Comparison of ENCODE assay signal across 24 cellular contexts in genomic region chr4:138184881-138185280, GRCh38. TPM values are rescaled to one million over a fixed set of nuclear protein-coding genes. Genes with fewer than 3 reads are reported as not detected.
DNase-seq lines count a peak whose midpoint lies in the region; ATAC-seq, FAIRE-seq and TF ChIP-seq lines count a peak whose summit lies in the region.
"Had no signal": no experiment of that assay in that cellular context is flagged by ENCODE, and none has a peak within 500 bp of the region (broad histone marks: within the 10 kb centered on the region; RNA-seq: fewer than 3 reads in every experiment).

No MANE protein-coding gene starts in this region.

- no peaks in the 10 kb centered on the region for H3K9me3 Mint-ChIP-seq in mesothelial cell of epicardium
- H3K9me3 Mint-ChIP-seq: H9; T-helper 1 cell treated with Interleukin-12 subunit alpha and Interleukin-12 subunit beta and Interleukin-4 antibody, amounts not matched to agents 30 μg/mL and 1 μg/mL, for 36 hours had no signal

- intact Hi-C loops in A673 (cut with micrococcal nuclease; ENCODE audit: unreplicated experiment): loop anchor here (10.0 kb wide), 2 partner anchors 310 to 390 kb away; no protein-coding TSS in a partner anchor
- intact Hi-C loops in IMR-90 (cut with micrococcal nuclease): loop anchor here (5.0 kb wide), 4 partner anchors 312 to 687 kb away; no protein-coding TSS in a partner anchor
- intact Hi-C loops in endothelial cell of umbilical vein (cut with micrococcal nuclease): loop anchor here (5.0 kb wide), 4 partner anchors 323 to 497 kb away; no protein-coding TSS in a partner anchor
- intact Hi-C loops in aorta (cut with DNase I): loop anchor here (5.0 kb wide), 4 partner anchors 93 to 497 kb away; no protein-coding TSS in a partner anchor

- no peak overlapping the region for H3K4ac ChIP-seq in IMR-90 (ENCODE audit: low read depth, low read length)

- TF ChIP-seq POLR2A in IMR-90 (IDR thresholded peaks at IDR 0.05; ENCODE audit: low read depth, low read length) (no peak), endothelial cell of umbilical vein (IDR thresholded peaks at IDR 0.05; ENCODE audit: low read depth, low read length) (no peak)

- CTCF ChIA-PET in A673 (lab: Charles Lee): no interaction called here
- CTCF ChIA-PET in IMR-90 (lab: Yijun Ruan, JAX): no interaction called here
- CTCF ChIA-PET in endothelial cell of umbilical vein (lab: Charles Lee): interaction anchor here (1.4 to 5.3 kb wide), 4 partner anchors 94 to 686 kb away, joined by 4 to 82 read pairs (median 36); no protein-coding TSS in a partner anchor

- no peak overlapping the region for H3K23ac ChIP-seq in IMR-90 (ENCODE audit: low read depth, low read length)

- H2AFZ ChIP-seq in IMR-90 (replicated peaks; ENCODE audit: low read length, poor library complexity) (no peak overlapping the region), endothelial cell of umbilical vein (ENCODE audit: low read depth, low read length) (no peak overlapping the region)

- peaks cover 28% of the 10 kb centered on the region for H3K36me3 ChIP-seq in A673 (ENCODE audit: insufficient read depth, low read length, poor library complexity, severe bottlenecking)
- H3K36me3 ChIP-seq in IMR-90 (ENCODE audit: control insufficient read depth, insufficient read depth, low read length): peaks cover 15% of the 10 kb centered on the region
- peaks cover 0 to 30% of the 10 kb centered on the region in 2 experiments for H3K36me3 ChIP-seq in endothelial cell of umbilical vein (ENCODE audit: control insufficient read depth in 2 of 2, extremely low read depth in 1 of 2, insufficient read depth in 2 of 2, low read length in 2 of 2)
- no peaks in the 10 kb centered on the region for H3K36me3 ChIP-seq in aorta (ENCODE audit: control insufficient read depth in 1 of 2, insufficient read depth in 2 of 2, low read length in 1 of 2)
- H3K36me3 ChIP-seq: BLaER1 had no signal

- no peak overlapping the region for H3K18ac ChIP-seq in IMR-90 (ENCODE audit: low read depth, low read length)

- H4K20me1 ChIP-seq in IMR-90 (ENCODE audit: insufficient read depth, low read length) (no peaks in the 10 kb centered on the region), endothelial cell of umbilical vein (replicated peaks; ENCODE audit: control insufficient read depth, extremely low read depth, insufficient read depth, low read length) (peaks cover 2% of the 10 kb centered on the region)
- H4K20me1 ChIP-seq: BLaER1 had no signal

- H3K4me2 ChIP-seq in IMR-90 (ENCODE audit: low read depth, low read length) (no peak overlapping the region), endothelial cell of umbilical vein (ENCODE audit: insufficient read depth, low read length) (no peak overlapping the region)
- H3K4me2 ChIP-seq: BLaER1 had no signal

- peaks cover 64% of the 10 kb centered on the region for H3K79me2 ChIP-seq in endothelial cell of umbilical vein (ENCODE audit: control insufficient read depth, insufficient read depth, low read length)

- H3K27me3 Mint-ChIP-seq in mesothelial cell of epicardium (ENCODE audit: low read depth): no peaks in the 10 kb centered on the region
- H3K27me3 Mint-ChIP-seq: CD4-positive, alpha-beta memory T cell had no signal

- H3K4me3 Mint-ChIP-seq in mesothelial cell of epicardium: no peak overlapping the region
- H3K4me3 Mint-ChIP-seq: CD4-positive, alpha-beta memory T cell; H9; T-helper 1 cell treated with Interleukin-12 subunit alpha and Interleukin-12 subunit beta and Interleukin-4 antibody, amounts not matched to agents 30 μg/mL and 1 μg/mL, for 36 hours had no signal

- peaks cover 9 to 35% of the 10 kb centered on the region in 2 experiments; a peak in 3 of 4 replicates for H3K79me1 ChIP-seq in IMR-90 (ENCODE audit: low read depth in 1 of 2, low read length in 2 of 2)

- H2BK120ac ChIP-seq in IMR-90 (ENCODE audit: low read depth, low read length): peak overlapping the region; percentile 32; the same call in 1 of the 2 replicates

- no peaks in the 10 kb centered on the region for H3K36me3 Mint-ChIP-seq in mesothelial cell of epicardium
- H3K36me3 Mint-ChIP-seq: CD4-positive, alpha-beta memory T cell had no signal

- no peak overlapping the region for H2BK20ac ChIP-seq in IMR-90 (ENCODE audit: low read depth, low read length)

- ATAC-seq in IMR-90 (ENCODE audit: low read depth): no peak
- ATAC-seq in aorta (ENCODE audit: low FRiP score): no peak
- ATAC-seq: GM12878, PC-3 had no signal

- TF ChIP-seq CTCF in A673 (conservative IDR thresholded peaks at IDR 0.05; ENCODE audit: low read depth, low read length) (no peak), IMR-90 (conservative IDR thresholded peaks at IDR 0.05; ENCODE audit: low read depth, low read length) (no peak), endothelial cell of umbilical vein (IDR thresholded peaks at IDR 0.05; ENCODE audit: extremely low read depth in 1 of 2, insufficient read depth in 1 of 2, low read depth in 1 of 2, low read length in 2 of 2) (no peak), mesothelial cell of epicardium (IDR thresholded peaks at IDR 0.05; ENCODE audit: unreplicated experiment) (no peak)

- H4K91ac ChIP-seq in IMR-90 (ENCODE audit: insufficient read depth, low read depth, low read length): no peak overlapping the region

- H3K9me3 ChIP-seq in A673 (ENCODE audit: low read depth, low read length, poor library complexity, severe bottlenecking) (no peaks in the 10 kb centered on the region), IMR-90 (ENCODE audit: control insufficient read depth, insufficient read depth, low read length) (no peaks in the 10 kb centered on the region), endothelial cell of umbilical vein (replicated peaks; ENCODE audit: control insufficient read depth, insufficient read depth, low read length) (no peaks in the 10 kb centered on the region), aorta (ENCODE audit: control insufficient read depth, low read length) (no peaks in the 10 kb centered on the region)
- H3K9me3 ChIP-seq: BLaER1, MG63 had no signal

- no CpG with 5 or more reads among the region's 1 CpG for WGBS in IMR-90 (ENCODE audit: extremely low coverage in 2 of 2, insufficient read length in 1 of 2), 2 experiments
- 93 to 97% methylated on average over 1 of the region's 1 CpG for WGBS in aorta, 2 donors

- H3K27me3 ChIP-seq in A673 (replicated peaks; ENCODE audit: insufficient read depth, low read depth, low read length, poor library complexity) (no peaks in the 10 kb centered on the region), IMR-90 (ENCODE audit: control insufficient read depth, insufficient read depth, low read length) (no peaks in the 10 kb centered on the region), endothelial cell of umbilical vein (ENCODE audit: control insufficient read depth in 2 of 2, insufficient read depth in 2 of 2, low read length in 2 of 2) (no peaks in the 10 kb centered on the region), aorta (ENCODE audit: control insufficient read depth in 1 of 2, insufficient read depth in 2 of 2, low read length in 1 of 2) (no peaks in the 10 kb centered on the region)
- H3K27me3 ChIP-seq: BLaER1, MG63 had no signal

- H2AK5ac ChIP-seq in IMR-90 (ENCODE audit: low read depth, low read length): no peak overlapping the region; the same call in 1 of the 2 replicates

- H4K8ac ChIP-seq in IMR-90 (ENCODE audit: low read depth in 2 of 2, low read length in 2 of 2): no peak overlapping the region; a peak in 1 of 4 replicates

- H3K27ac ChIP-seq in A673 (ENCODE audit: low read depth, low read length, poor library complexity, severe bottlenecking) (no peak overlapping the region), IMR-90 (ENCODE audit: insufficient read depth, low read length) (no peak overlapping the region), endothelial cell of umbilical vein (ENCODE audit: insufficient read depth, low read depth, low read length) (no peak overlapping the region), aorta (ENCODE audit: low read depth in 1 of 2, low read length in 2 of 2) (no peak overlapping the region)
- H3K27ac ChIP-seq: BLaER1 had no signal

- H2BK5ac ChIP-seq in IMR-90 (ENCODE audit: low read depth, low read length, poor library complexity, severe bottlenecking): no peak overlapping the region

- H3K4me1 ChIP-seq in A673 (ENCODE audit: insufficient read depth, low read length, poor library complexity, severe bottlenecking) (peaks cover 31% of the 10 kb centered on the region), IMR-90 (ENCODE audit: control insufficient read depth, insufficient read depth, low read length) (peaks cover 8% of the 10 kb centered on the region; the same call in 1 of the 2 replicates), endothelial cell of umbilical vein (ENCODE audit: control insufficient read depth, extremely low read depth, insufficient read depth, low read length) (peaks cover 4% of the 10 kb centered on the region), aorta (ENCODE audit: control insufficient read depth in 1 of 2, insufficient read depth in 2 of 2, low read length in 2 of 2) (peaks cover 0 to 3% of the 10 kb centered on the region in 2 donors)

- peaks cover 40% of the 10 kb centered on the region for H3K4me1 Mint-ChIP-seq in mesothelial cell of epicardium
- H3K4me1 Mint-ChIP-seq: CD4-positive, alpha-beta memory T cell had no signal

- no peak for TF ChIP-seq RAD21 in IMR-90 (IDR thresholded peaks at IDR 0.05; ENCODE audit: low read length)

- peaks cover 10% of the 10 kb centered on the region; the same call in 1 of the 2 replicates for H3K9me1 ChIP-seq in IMR-90 (ENCODE audit: insufficient read depth, low read length)
- no peaks in the 10 kb centered on the region for H3K9me1 ChIP-seq in endothelial cell of umbilical vein (replicated peaks; ENCODE audit: control insufficient read depth, extremely low read depth, insufficient read depth, low read length)

- H2BK15ac ChIP-seq in IMR-90 (ENCODE audit: low read depth, low read length): no peak overlapping the region; the same call in 2 of the 3 replicates

- dilution Hi-C loops in IMR-90 (cut with HindIII; ENCODE audit: low sequenced_read_pairs, unreplicated experiment) (no loop called here), endothelial cell of umbilical vein (cut with MboI; ENCODE audit: extremely low pct_ligation_motif_present, low sequenced_read_pairs) (no loop called here)

- DNase-seq in A673 (ENCODE audit: low spot score) (peak; percentile 27), CD1c-positive myeloid dendritic cell (ENCODE audit: extremely low spot score) (peak; percentile 47), IMR-90 (no peak), endothelial cell of umbilical vein (ENCODE audit: low read depth, low spot score) (no peak), aorta (no peak), epidermal melanocyte (ENCODE audit: insufficient read length, low spot score) (no peak), mesothelial cell of epicardium (ENCODE audit: low spot score in 2 of 2, unreplicated experiment in 2 of 2) (no peak)
- DNase-seq in activated CD8-positive, alpha-beta memory T cell treated with anti-CD3 and anti-CD28 coated beads for 24 hours: no peak
- DNase-seq: ACHN; CD4-positive, alpha-beta memory T cell; DMS153; H9; Kasumi-1; MG63; NCI-H2029; NCI-H2171; NCI-H345; NCI-H524; NCI-H82; PC-3; Right ventricle myocardium superior had no signal

- POLR2A ChIA-PET in A673 (lab: Charles Lee; ENCODE audit: low non-redundant PET) (no interaction called here), IMR-90 (lab: Charles Lee; ENCODE audit: unreplicated experiment) (no interaction called here), endothelial cell of umbilical vein (lab: Charles Lee) (interaction anchor here (0.6 kb wide), 1 partner anchor 127 kb away, joined by 5 read pairs; no protein-coding TSS in a partner anchor)

- FAIRE-seq in endothelial cell of umbilical vein (lab: Jason Lieb, UNC): peak; percentile 12

- BruUV-seq in A673 (replicated peaks; lab: Mats Ljungman, UMichigan): no TSS peak
- no TSS peak for BruUV-seq in IMR-90 (replicated peaks; lab: Mats Ljungman, UMichigan)
- BruUV-seq in endothelial cell of umbilical vein (replicated peaks; lab: Mats Ljungman, UMichigan): no TSS peak

- no peak overlapping the region for H3K9ac ChIP-seq in IMR-90 (ENCODE audit: low read depth, low read length)
- no peak overlapping the region for H3K9ac ChIP-seq in endothelial cell of umbilical vein (replicated peaks; ENCODE audit: extremely low read depth, insufficient read depth, low read length)
- H3K9ac ChIP-seq: BLaER1 had no signal

- H3K14ac ChIP-seq in IMR-90 (replicated peaks; ENCODE audit: low read depth, low read length): no peak overlapping the region

- no peak overlapping the region for H3K56ac ChIP-seq in IMR-90 (ENCODE audit: extremely low read depth, insufficient read depth, low read length)

- no peak overlapping the region for H4K5ac ChIP-seq in IMR-90 (ENCODE audit: low read depth, low read length)

- in situ Hi-C loops in IMR-90 (cut with MboI; ENCODE audit: low sequenced_read_pairs): loop anchor here (10.0 to 25.0 kb wide), 2 partner anchors 500 to 648 kb away; partner anchors contain the start of gene PCDH18

- no peak overlapping the region for H3K27ac Mint-ChIP-seq in mesothelial cell of epicardium
- H3K27ac Mint-ChIP-seq: CD4-positive, alpha-beta memory T cell; T-helper 1 cell treated with Interleukin-12 subunit alpha and Interleukin-12 subunit beta and Interleukin-4 antibody, amounts not matched to agents 30 μg/mL and 1 μg/mL, for 36 hours had no signal

- no peak overlapping the region for H3K4me3 ChIP-seq in A673 (ENCODE audit: low read depth, low read length, poor library complexity, severe bottlenecking)
- H3K4me3 ChIP-seq in IMR-90 (ENCODE audit: insufficient read depth, low read depth, low read length): no peak overlapping the region
- no peak overlapping the region for H3K4me3 ChIP-seq in endothelial cell of umbilical vein (replicated peaks in 1 of 3; ENCODE audit: insufficient read depth in 1 of 3, low read depth in 1 of 3, low read length in 3 of 3)
- no peak overlapping the region for H3K4me3 ChIP-seq in aorta (ENCODE audit: low read length in 2 of 2)
- H3K4me3 ChIP-seq: BLaER1, GM12878, MG63 had no signal

- H2AK9ac ChIP-seq in IMR-90 (replicated peaks; ENCODE audit: low read depth, low read length, poor library complexity): no peak overlapping the region

RNA-seq across cellular contexts. Expression of gene SLC7A11, which starts 57.3 kb away (rescaled TPM):
- 40.6 and 43.8 TPM in 2 replicates for total RNA-seq in A673 (2021)
- 24.7 and 35.6 TPM in 2 replicates for total RNA-seq in IMR-90 (2012; rRNA removed)
- 5.6 and 8.3 TPM in 2 replicates for polyA plus RNA-seq in IMR-90 (2012; rRNA removed)
- 1.1 and 1.5 TPM in 2 replicates for polyA plus RNA-seq in IMR-90 (2012; cell fraction: cytosol; rRNA removed)
- 1.2 and 14.0 TPM in 2 replicates for polyA plus RNA-seq in IMR-90 (2012; cell fraction: nucleus; rRNA removed; ENCODE audit: low replicate concordance)
- 79.3 and 82.7 TPM in 2 replicates for total RNA-seq in endothelial cell of umbilical vein
- polyA plus RNA-seq in endothelial cell of umbilical vein: 22.8 and 28.4 TPM in 2 replicates
- 19.6 and 23.6 TPM in 2 replicates for polyA plus RNA-seq in endothelial cell of umbilical vein (2011; cell fraction: cytosol; rRNA removed)
- 65.9 and 76.9 TPM in 2 replicates for polyA plus RNA-seq in endothelial cell of umbilical vein (2011; cell fraction: nucleus; rRNA removed)
- 39.1 and 58.9 TPM in 2 replicates for polyA plus RNA-seq in endothelial cell of umbilical vein (2012)
- 263 and 304 TPM in 2 replicates for polyA minus RNA-seq in endothelial cell of umbilical vein
- 59.9 TPM for polyA minus RNA-seq in endothelial cell of umbilical vein (2011; cell fraction: cytosol; rRNA and poly(A)+ RNA removed)
- polyA minus RNA-seq in endothelial cell of umbilical vein (2011; cell fraction: nucleus; rRNA and poly(A)+ RNA removed): 162 and 225 TPM in 2 replicates
- total RNA-seq in aorta: 1 to 10 TPM in 1 of 2 donors, under 1 TPM in 1; 0.81 to 1.5 TPM
- polyA plus RNA-seq in aorta: under 1 TPM; 0.13 to 0.20 TPM
- total RNA-seq in mesothelial cell of epicardium: 2.8 to 3.4 TPM (median 3.0 TPM) in 3 replicates
- polyA plus RNA-seq: CD4-positive, alpha-beta memory T cell had no signal

Comparison
In these comparisons a context has a peak if more than half of its experiments do, and no peak if none do; other contexts are left out.
1. DNase-seq: peak in A673 (single experiment) and CD1c-positive myeloid dendritic cell (single experiment); none in IMR-90 (single experiment), endothelial cell of umbilical vein (single experiment), aorta (0 of 2), epidermal melanocyte (single experiment), activated CD8-positive, alpha-beta memory T cell treated with anti-CD3 and anti-CD28 coated beads for 24 hours (single experiment) and mesothelial cell of epicardium (0 of 2).